In the genomic region with DNA sequence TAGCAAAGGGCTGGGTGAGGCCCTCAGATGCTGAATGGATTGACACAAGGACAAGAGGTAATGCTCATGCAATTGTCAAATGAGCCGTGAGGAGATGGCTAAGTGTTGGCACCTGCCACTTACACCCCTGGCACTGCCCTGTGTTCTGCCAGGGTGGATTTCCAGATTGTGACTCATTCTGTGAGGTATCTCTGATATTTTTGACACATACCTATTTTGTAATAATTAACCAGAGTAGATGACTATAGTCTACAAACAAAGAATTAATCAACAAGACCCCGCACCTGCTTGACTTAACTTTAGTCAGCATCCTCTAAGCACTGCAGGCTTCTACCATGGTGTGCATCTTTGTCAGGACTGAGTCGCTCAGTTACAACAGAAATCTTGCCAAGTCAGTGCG, we compare ENCODE assay signal across 32 cellular contexts.
DNase-seq lines count a peak whose midpoint lies in the region; ATAC-seq, FAIRE-seq and TF ChIP-seq lines count a peak whose summit lies in the region.
"Had no signal": no experiment of that assay in that cellular context is flagged by ENCODE, and none has a peak within 500 bp of the region (broad histone marks: within the 10 kb centered on the region; RNA-seq: fewer than 3 reads in every experiment).

No MANE protein-coding gene starts in this region.

- ATAC-seq in A549 (peak; percentile 51 to 59; a peak in 4 of 6 replicates), GM21526 (IDR thresholded peaks at IDR 0.05; ENCODE audit: low FRiP score, unreplicated experiment) (no peak)
- ATAC-seq: activated CD8-positive, alpha-beta memory T cell treated with anti-CD3 and anti-CD28 coated beads, Interleukin-2, amount 10 ng/mL, durations not matched to agents 7 days and 5 days; activated naive CD4-positive, alpha-beta T cell treated with anti-CD3 and anti-CD28 coated beads, Interleukin-2, amount 50 U/mL, for 72 hours; esophagus mucosa; K562 had no signal

- no peak for TF ChIP-seq CTCF in A549 (IDR thresholded peaks at IDR 0.05)
- no peak for TF ChIP-seq CTCF in epithelial cell of esophagus (IDR thresholded peaks at IDR 0.05; ENCODE audit: insufficient read depth, low read depth, low read length, missing control alignments)

- peak overlapping the region; percentile 68 for H3K4me2 ChIP-seq in A549
- H3K4me2 ChIP-seq: BLaER1 treated with 17β-estradiol and CSF1 and Interleukin-3, amounts not matched to agents 10 nM and 100 nM; smooth muscle cell had no signal

- TF ChIP-seq EP300 in A549 (IDR thresholded peaks at IDR 0.05), result no peak; a peak in 1 of 5 replicates

- DNase-seq in A549 (ENCODE audit: low read depth in 1 of 2, low spot score in 1 of 2) (peak; percentile 30 to 41), G401 (ENCODE audit: low spot score) (peak; percentile 31), NCI-H510A (lab: John Stamatoyannopoulos, UW) (peak; percentile 46), epithelial cell of esophagus (ENCODE audit: low read depth) (peak; percentile 22), amniotic stem cell (lab: John Stamatoyannopoulos, UW) (no peak), retina (no peak)
- DNase-seq in activated CD4-positive, alpha-beta T cell treated with anti-CD3 and anti-CD28 coated beads for 1 hour, result no peak
- DNase-seq: activated CD4-positive, alpha-beta T cell treated with anti-CD3 and anti-CD28 coated beads for 48 hours; activated CD8-positive, alpha-beta memory T cell treated with anti-CD3 and anti-CD28 coated beads, Interleukin-2, amount 10 ng/mL, durations not matched to agents 7 days and 5 days; cerebellar nuclear complex; effector CD4-positive, alpha-beta T cell; foreskin melanocyte; hypothalamus; NCI-H2081; NCI-H82; OCI-M1; SHP77 treated with DMSO at 0.1 percent for 48 hours; stimulated activated CD4-positive, alpha-beta T cell treated with anti-CD3 and anti-CD28 coated beads, Interleukin-4, amount 100 ng/mL, for 1 hour; stimulated activated naive CD4-positive, alpha-beta T cell; testis had no signal

- CTCF ChIA-PET in A549 (lab: Yijun Ruan, JAX), result interaction anchor here (1.1 kb wide), 1 partner anchor 8 kb away, joined by 5 read pairs; no protein-coding TSS in a partner anchor

- no peak overlapping the region for H3K4me3 ChIP-seq in A549
- H3K4me3 ChIP-seq in epithelial cell of esophagus (ENCODE audit: low read length), result no peak overlapping the region
- H3K4me3 ChIP-seq: ascending aorta; BLaER1 treated with 17β-estradiol and CSF1 and Interleukin-3, amounts not matched to agents 10 nM and 100 nM; HAP-1; K562; lung; smooth muscle cell; testis; vagina had no signal

- WGBS in A549 (ENCODE audit: missing lambda C conversion rate), result 0% methylated on average over 4 of the region's 4 CpGs

- FAIRE-seq in A549 (lab: Jason Lieb, UNC), result no peak
- FAIRE-seq: D721Med, islet of Langerhans, K562 had no signal

- H3K27ac ChIP-seq in A549, result peak overlapping the region; percentile 19 to 33; a peak in 2 of 6 replicates
- H3K27ac ChIP-seq: ascending aorta; BLaER1 treated with 17β-estradiol and CSF1 and Interleukin-3, amounts not matched to agents 10 nM and 100 nM; testis; vagina had no signal

- in situ Hi-C loops in G401 (cut with HindIII; ENCODE audit: low sequenced_read_pairs), result no loop called here

- peaks cover 17% of the 10 kb centered on the region for H3K4me1 ChIP-seq in A549
- H3K4me1 ChIP-seq: ascending aorta; BLaER1 treated with 17β-estradiol and CSF1 and Interleukin-3, amounts not matched to agents 10 nM and 100 nM; HAP-1; testis; vagina had no signal

- H3K9me3 ChIP-seq in A549, result peaks cover 9% of the 10 kb centered on the region
- H3K9me3 ChIP-seq: ascending aorta, HAP-1, testis, vagina had no signal

- POLR2A ChIA-PET in A549 (lab: Yijun Ruan, JAX), result no interaction called here

- TF ChIP-seq RAD21 in A549 (conservative IDR thresholded peaks at IDR 0.05 in 1 of 2, IDR thresholded peaks at IDR 0.05 in 1 of 2), result no peak

- no peak for TF ChIP-seq POLR2A in A549 (IDR thresholded peaks at IDR 0.05; ENCODE audit: low read length)

TF ChIP-seq in A549, 52 proteins besides CTCF, POLR2A, EP300 and RAD21:
- TF ChIP-seq JUNB (IDR thresholded peaks at IDR 0.05), result peak; percentile 26; the same call in 1 of the 2 replicates
- TF ChIP-seq FOSL2 (IDR thresholded peaks at IDR 0.05), result 0 out of 2 replicates have a peak, but pooled peaks have one; percentile 28
- TF ChIP-seq FOSL2 (CRISPR knock-in tag; IDR thresholded peaks at IDR 0.05), result 0 out of 2 replicates have a peak, but pooled peaks have one; percentile 14
- TF ChIP-seq KDM5A (IDR thresholded peaks at IDR 0.05), result no peak

Comparison
In these comparisons a context has a peak if more than half of its experiments do, and no peak if none do; other contexts are left out.
1. DNase-seq: peak in A549 (2 of 2), G401 (single experiment), NCI-H510A (single experiment) and epithelial cell of esophagus (single experiment); none in amniotic stem cell (single experiment), activated CD4-positive, alpha-beta T cell treated with anti-CD3 and anti-CD28 coated beads for 1 hour (single experiment) and retina (single experiment).